In the genomic region with DNA sequence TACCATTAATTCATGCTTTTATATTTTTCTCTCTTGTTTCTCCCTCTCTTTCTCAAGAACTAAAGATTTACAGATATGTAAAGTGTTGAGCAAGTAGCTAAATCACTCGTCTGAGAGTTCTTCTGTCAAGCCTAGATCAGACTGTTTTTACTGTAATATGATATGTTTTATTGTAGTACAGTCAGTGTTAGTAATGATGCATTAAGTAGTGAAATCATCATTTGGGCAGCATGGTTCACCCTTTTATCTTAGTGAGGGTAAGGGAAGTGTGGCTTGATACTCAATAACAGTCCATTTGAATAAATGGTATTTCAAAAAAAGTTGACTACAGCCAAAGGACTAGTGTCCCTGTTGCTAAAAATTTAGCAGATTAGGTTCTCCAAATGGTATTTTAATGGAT, we compare ENCODE assay signal across 13 cellular contexts. TPM values are rescaled to one million over a fixed set of nuclear protein-coding genes. Genes with fewer than 3 reads are reported as not detected.
DNase-seq lines count a peak whose midpoint lies in the region; ATAC-seq and TF ChIP-seq lines count a peak whose summit lies in the region.
"Had no signal": no experiment of that assay in that cellular context is flagged by ENCODE, and none has a peak within 500 bp of the region (broad histone marks: within the 10 kb centered on the region; RNA-seq: fewer than 3 reads in every experiment).

No MANE protein-coding gene starts in this region.

- no peak overlapping the region for H3K4me3 Mint-ChIP-seq in CD14-positive monocyte
- no peak overlapping the region for H3K4me3 Mint-ChIP-seq in stimulated activated naive CD8-positive, alpha-beta T cell treated with anti-CD3 and anti-CD28 coated beads, Interleukin-15, amount 100 ng/mL, for 72 hours
- no peak overlapping the region for H3K4me3 Mint-ChIP-seq in glutamatergic neuron (ENCODE audit: unreplicated experiment)
- H3K4me3 Mint-ChIP-seq: activated naive CD8-positive, alpha-beta T cell treated with anti-CD3 and anti-CD28 coated beads for 36 hours; CD4-positive, alpha-beta memory T cell; natural killer cell had no signal

- peak overlapping the region in 6 of 7 donors; percentile 38 to 95 (median 91) for H3K27ac Mint-ChIP-seq in CD14-positive monocyte
- no peak overlapping the region for H3K27ac Mint-ChIP-seq in stimulated activated naive CD8-positive, alpha-beta T cell treated with anti-CD3 and anti-CD28 coated beads, Interleukin-15, amount 100 ng/mL, for 72 hours
- H3K27ac Mint-ChIP-seq in glutamatergic neuron (ENCODE audit: unreplicated experiment) = no peak overlapping the region
- H3K27ac Mint-ChIP-seq: activated naive CD8-positive, alpha-beta T cell treated with anti-CD3 and anti-CD28 coated beads for 36 hours; CD4-positive, alpha-beta memory T cell; natural killer cell had no signal

- H3K27me3 Mint-ChIP-seq in CD14-positive monocyte (ENCODE audit: low read depth in 3 of 3) = no peaks in the 10 kb centered on the region
- no peaks in the 10 kb centered on the region for H3K27me3 Mint-ChIP-seq in stimulated activated naive CD8-positive, alpha-beta T cell treated with anti-CD3 and anti-CD28 coated beads, Interleukin-15, amount 100 ng/mL, for 72 hours
- H3K27me3 Mint-ChIP-seq in glutamatergic neuron (ENCODE audit: unreplicated experiment) = no peaks in the 10 kb centered on the region
- H3K27me3 Mint-ChIP-seq: activated naive CD8-positive, alpha-beta T cell treated with anti-CD3 and anti-CD28 coated beads for 36 hours; CD4-positive, alpha-beta memory T cell had no signal

- H3K36me3 Mint-ChIP-seq in CD14-positive monocyte (peaks cover 59 to 71% of the 10 kb centered on the region in 2 donors), glutamatergic neuron (ENCODE audit: unreplicated experiment) (peaks cover 20% of the 10 kb centered on the region)
- H3K36me3 Mint-ChIP-seq: natural killer cell had no signal

- DNase-seq in CD14-positive monocyte (ENCODE audit: low spot score) (no peak), HS-27A (ENCODE audit: low read depth) (peak; percentile 24), amniotic epithelial cell (ENCODE audit: low read depth) (peak; percentile 70), glomerular visceral epithelial cell (ENCODE audit: extremely low spot score) (peak; percentile 32), inferior parietal cortex (ENCODE audit: extremely low spot score) (no peak), glutamatergic neuron (no peak)
- DNase-seq in stimulated activated naive CD8-positive, alpha-beta T cell treated with anti-CD3 and anti-CD28 coated beads, Interleukin-15, amount 100 ng/mL, for 72 hours = no peak
- no peak for DNase-seq in activated CD4-positive, CD25-positive, alpha-beta regulatory T cell treated with anti-CD3 and anti-CD28 coated beads, Interleukin-2, amount 50 U/mL, for 72 hours
- DNase-seq: activated naive CD8-positive, alpha-beta T cell treated with anti-CD3 and anti-CD28 coated beads for 36 hours; CD4-positive, alpha-beta memory T cell; natural killer cell; right cardiac atrium; substantia nigra had no signal

- H3K4me1 Mint-ChIP-seq in CD14-positive monocyte = peaks cover 22% of the 10 kb centered on the region
- peaks cover 9% of the 10 kb centered on the region for H3K4me1 Mint-ChIP-seq in stimulated activated naive CD8-positive, alpha-beta T cell treated with anti-CD3 and anti-CD28 coated beads, Interleukin-15, amount 100 ng/mL, for 72 hours
- H3K4me1 Mint-ChIP-seq in glutamatergic neuron (ENCODE audit: low read depth, unreplicated experiment) = no peaks in the 10 kb centered on the region

- no peak for ATAC-seq in stimulated activated naive CD8-positive, alpha-beta T cell treated with anti-CD3 and anti-CD28 coated beads, Interleukin-15, amount 100 ng/mL, for 72 hours
- ATAC-seq: natural killer cell, right cardiac atrium had no signal

- TF ChIP-seq CTCF in CD14-positive monocyte (IDR thresholded peaks at IDR 0.05) (no peak), glutamatergic neuron (IDR thresholded peaks at IDR 0.05; ENCODE audit: partially characterized antibody, unreplicated experiment) (no peak)

- intact Hi-C loops in CD14-positive monocyte (cut with micrococcal nuclease) = loop anchor here in 1 of 2 donors (10.0 kb wide), 1 partner anchor 804 kb away; a partner anchor contains a TSS

- H3K9me3 Mint-ChIP-seq in CD14-positive monocyte (no peaks in the 10 kb centered on the region), glutamatergic neuron (ENCODE audit: unreplicated experiment) (peaks cover 3% of the 10 kb centered on the region)
- peaks cover 8 to 11% of the 10 kb centered on the region in 2 donors for H3K9me3 Mint-ChIP-seq in stimulated activated naive CD8-positive, alpha-beta T cell treated with anti-CD3 and anti-CD28 coated beads, Interleukin-15, amount 100 ng/mL, for 72 hours
- H3K9me3 Mint-ChIP-seq: natural killer cell had no signal

RNA-seq across cellular contexts. Expression of a gene that starts 9.2 kb away (rescaled TPM):
- 100 to 1,000 TPM; 116 to 120 TPM for polyA plus RNA-seq in CD14-positive monocyte
- total RNA-seq in glutamatergic neuron (ENCODE audit: unreplicated experiment) = 23.1 TPM

RNA-seq across cellular contexts. Expression of a gene that starts 15.5 kb away (rescaled TPM):
- polyA plus RNA-seq in CD14-positive monocyte = not detected
- 4.9 TPM for total RNA-seq in glutamatergic neuron (ENCODE audit: unreplicated experiment)
- total RNA-seq: activated naive CD8-positive, alpha-beta T cell treated with anti-CD3 and anti-CD28 coated beads for 36 hours; CD4-positive, alpha-beta memory T cell; natural killer cell; right cardiac atrium had no signal
- polyA plus RNA-seq: CD4-positive, alpha-beta memory T cell had no signal

Comparison
In these comparisons a context has a peak if more than half of its experiments do, and no peak if none do; other contexts are left out.
1. DNase-seq: peak in HS-27A (single experiment), amniotic epithelial cell (single experiment) and glomerular visceral epithelial cell (single experiment); none in CD14-positive monocyte (single experiment), stimulated activated naive CD8-positive, alpha-beta T cell treated with anti-CD3 and anti-CD28 coated beads, Interleukin-15, amount 100 ng/mL, for 72 hours (0 of 2), inferior parietal cortex (single experiment), activated CD4-positive, CD25-positive, alpha-beta regulatory T cell treated with anti-CD3 and anti-CD28 coated beads, Interleukin-2, amount 50 U/mL, for 72 hours (single experiment) and glutamatergic neuron (single experiment).
2. H3K27ac Mint-ChIP-seq: peak in CD14-positive monocyte (6 of 7); none in stimulated activated naive CD8-positive, alpha-beta T cell treated with anti-CD3 and anti-CD28 coated beads, Interleukin-15, amount 100 ng/mL, for 72 hours (0 of 2) and glutamatergic neuron (single experiment).